In the genomic region with DNA sequence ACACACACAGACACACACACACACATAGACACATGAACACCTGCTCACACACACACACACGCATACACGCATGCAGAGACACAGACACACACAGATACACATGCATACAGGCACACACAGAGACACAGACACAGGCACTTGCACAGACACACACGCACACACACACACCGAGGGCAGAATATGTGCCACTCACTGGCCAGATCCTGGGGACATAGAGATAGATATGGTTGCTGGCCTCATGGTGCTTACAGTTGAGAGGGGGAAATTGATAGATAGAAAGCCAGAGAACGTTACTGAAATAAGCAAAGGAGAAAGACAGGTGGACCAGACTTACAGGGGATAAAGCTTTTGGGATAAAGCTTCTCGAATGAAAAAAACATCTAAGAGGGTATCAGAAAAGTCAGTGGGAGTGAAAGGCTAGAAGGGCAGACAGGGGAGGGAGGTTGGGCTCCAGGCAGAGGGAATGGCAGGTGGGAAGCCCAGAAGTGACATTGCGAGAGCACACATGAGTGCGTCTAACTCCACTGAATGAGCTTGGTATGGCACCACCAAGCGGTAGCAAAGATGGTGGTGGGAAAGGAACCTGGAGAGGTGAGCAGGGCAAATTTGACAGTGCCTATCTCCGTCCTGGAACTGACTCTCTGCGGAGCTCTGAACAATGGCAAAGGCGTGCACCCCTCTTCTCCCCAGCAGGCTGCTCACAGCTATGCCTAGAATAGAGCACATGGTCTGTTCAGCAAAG, we compare ENCODE assay signal across 11 cellular contexts.
DNase-seq lines count a peak whose midpoint lies in the region; ATAC-seq and TF ChIP-seq lines count a peak whose summit lies in the region.
"Had no signal": no experiment of that assay in that cellular context is flagged by ENCODE, and none has a peak within 500 bp of the region (broad histone marks: within the 10 kb centered on the region; RNA-seq: fewer than 3 reads in every experiment).

No MANE protein-coding gene starts in this region.

- H3K4me1 ChIP-seq in MM.1S (ENCODE audit: low read length) = no peaks in the 10 kb centered on the region

- H3K27ac ChIP-seq in MM.1S (ENCODE audit: low read length) = no peak overlapping the region

- peaks cover 2% of the 10 kb centered on the region for H3K4me1 Mint-ChIP-seq in activated naive CD8-positive, alpha-beta T cell treated with anti-CD3 and anti-CD28 coated beads, Interleukin-2, amount 10 ng/mL, durations not matched to agents 7 days and 5 days
- no peaks in the 10 kb centered on the region for H3K4me1 Mint-ChIP-seq in activated naive CD8-positive, alpha-beta T cell treated with anti-CD3 and anti-CD28 coated beads for 36 hours
- no peaks in the 10 kb centered on the region for H3K4me1 Mint-ChIP-seq in stimulated activated effector memory CD8-positive, alpha-beta T cell treated with anti-CD3 and anti-CD28 coated beads, Interleukin-12 subunit alpha, Interleukin-12 subunit beta, amount 100 ng/mL, for 72 hours

- H3K4me3 ChIP-seq in MM.1S (ENCODE audit: low read length) = no peak overlapping the region

- no peaks in the 10 kb centered on the region for H3F3A ChIP-seq in MM.1S (ENCODE audit: insufficient read depth, low read length)

- H3K27me3 ChIP-seq in MM.1S (replicated peaks; ENCODE audit: insufficient read depth, low read length) = no peaks in the 10 kb centered on the region

- H3K27ac Mint-ChIP-seq in activated naive CD8-positive, alpha-beta T cell treated with anti-CD3 and anti-CD28 coated beads, Interleukin-2, amount 10 ng/mL, durations not matched to agents 7 days and 5 days = no peak overlapping the region
- H3K27ac Mint-ChIP-seq in activated naive CD8-positive, alpha-beta T cell treated with anti-CD3 and anti-CD28 coated beads for 36 hours = no peak overlapping the region
- no peak overlapping the region for H3K27ac Mint-ChIP-seq in stimulated activated effector memory CD8-positive, alpha-beta T cell treated with anti-CD3 and anti-CD28 coated beads, Interleukin-12 subunit alpha, Interleukin-12 subunit beta, amount 100 ng/mL, for 72 hours
- H3K27ac Mint-ChIP-seq: activated T-cell treated with anti-CD3 and anti-CD28 coated beads, Interleukin-2, amount 50 U/mL, for 24 hours; dendritic cell treated with granulocyte-macrophage colony-stimulating factor and Interleukin-4, amounts not matched to agents 40 ng/mL and 50 ng/mL, for 4 days had no signal

- no peaks in the 10 kb centered on the region for H3K36me3 ChIP-seq in MM.1S (replicated peaks; ENCODE audit: insufficient read depth, low read length)

- ATAC-seq in activated naive CD8-positive, alpha-beta T cell treated with anti-CD3 and anti-CD28 coated beads, Interleukin-2, amount 10 ng/mL, durations not matched to agents 7 days and 5 days (ENCODE audit: low read depth) = peak; percentile 54
- ATAC-seq in stimulated activated effector memory CD8-positive, alpha-beta T cell treated with anti-CD3 and anti-CD28 coated beads, Interleukin-12 subunit alpha, Interleukin-12 subunit beta, amount 100 ng/mL, for 72 hours = peak; percentile 43

- H3K9ac ChIP-seq in MM.1S (ENCODE audit: low read length) = no peak overlapping the region

- H3K9me3 ChIP-seq in MM.1S (replicated peaks; ENCODE audit: insufficient read depth, low read length) = no peaks in the 10 kb centered on the region

- H3K36me3 Mint-ChIP-seq in activated naive CD8-positive, alpha-beta T cell treated with anti-CD3 and anti-CD28 coated beads, Interleukin-2, amount 10 ng/mL, durations not matched to agents 7 days and 5 days = no peaks in the 10 kb centered on the region
- H3K36me3 Mint-ChIP-seq in activated naive CD8-positive, alpha-beta T cell treated with anti-CD3 and anti-CD28 coated beads for 36 hours = no peaks in the 10 kb centered on the region
- H3K36me3 Mint-ChIP-seq in stimulated activated effector memory CD8-positive, alpha-beta T cell treated with anti-CD3 and anti-CD28 coated beads, Interleukin-12 subunit alpha, Interleukin-12 subunit beta, amount 100 ng/mL, for 72 hours = no peaks in the 10 kb centered on the region

- H3K4me3 Mint-ChIP-seq in activated naive CD8-positive, alpha-beta T cell treated with anti-CD3 and anti-CD28 coated beads, Interleukin-2, amount 10 ng/mL, durations not matched to agents 7 days and 5 days = no peak overlapping the region
- no peak overlapping the region for H3K4me3 Mint-ChIP-seq in activated naive CD8-positive, alpha-beta T cell treated with anti-CD3 and anti-CD28 coated beads for 36 hours
- no peak overlapping the region for H3K4me3 Mint-ChIP-seq in stimulated activated effector memory CD8-positive, alpha-beta T cell treated with anti-CD3 and anti-CD28 coated beads, Interleukin-12 subunit alpha, Interleukin-12 subunit beta, amount 100 ng/mL, for 72 hours
- H3K4me3 Mint-ChIP-seq: activated T-cell treated with anti-CD3 and anti-CD28 coated beads, Interleukin-2, amount 50 U/mL, for 24 hours; dendritic cell treated with granulocyte-macrophage colony-stimulating factor and Interleukin-4, amounts not matched to agents 40 ng/mL and 50 ng/mL, for 4 days had no signal

- TF ChIP-seq CTCF in LNCAP (IDR thresholded peaks at IDR 0.05) (peak; percentile 48), MM.1S (IDR thresholded peaks at IDR 0.05; ENCODE audit: low read length) (no peak)

- no peak for DNase-seq in activated naive CD8-positive, alpha-beta T cell treated with anti-CD3 and anti-CD28 coated beads, Interleukin-2, amount 10 ng/mL, durations not matched to agents 7 days and 5 days
- no peak for DNase-seq in activated naive CD8-positive, alpha-beta T cell treated with anti-CD3 and anti-CD28 coated beads for 36 hours
- DNase-seq in germinal center (ENCODE audit: low spot score) = peak; percentile 12
- DNase-seq in stimulated activated effector memory CD8-positive, alpha-beta T cell treated with anti-CD3 and anti-CD28 coated beads, Interleukin-12 subunit alpha, Interleukin-12 subunit beta, amount 100 ng/mL, for 72 hours (ENCODE audit: low spot score in 2 of 2) = no peak
- no peak for DNase-seq in COLO829 (ENCODE audit: low spot score)
- no peak for DNase-seq in MM.1S
- DNase-seq in NCI-H1436 treated with DMSO at 0.1 percent for 48 hours (lab: John Stamatoyannopoulos, UW) = no peak
- DNase-seq: activated T-cell treated with anti-CD3 and anti-CD28 coated beads, Interleukin-2, amount 50 U/mL, for 24 hours; occipital lobe had no signal

- H3K9me2 ChIP-seq in MM.1S (replicated peaks; ENCODE audit: insufficient read depth, low read length) = no peaks in the 10 kb centered on the region

- POLR2A ChIA-PET in activated naive CD8-positive, alpha-beta T cell treated with anti-CD3 and anti-CD28 coated beads, Interleukin-2, amount 10 ng/mL, durations not matched to agents 7 days and 5 days (lab: Charles Lee) = no interaction called here

- H2AFZ ChIP-seq in MM.1S (ENCODE audit: low read length) = no peak overlapping the region

- no peaks in the 10 kb centered on the region for H4K20me1 ChIP-seq in MM.1S (ENCODE audit: insufficient read depth, low read length)

- peaks cover 1% of the 10 kb centered on the region for H3K9me3 Mint-ChIP-seq in activated naive CD8-positive, alpha-beta T cell treated with anti-CD3 and anti-CD28 coated beads, Interleukin-2, amount 10 ng/mL, durations not matched to agents 7 days and 5 days
- H3K9me3 Mint-ChIP-seq in activated naive CD8-positive, alpha-beta T cell treated with anti-CD3 and anti-CD28 coated beads for 36 hours = no peaks in the 10 kb centered on the region
- no peaks in the 10 kb centered on the region for H3K9me3 Mint-ChIP-seq in stimulated activated effector memory CD8-positive, alpha-beta T cell treated with anti-CD3 and anti-CD28 coated beads, Interleukin-12 subunit alpha, Interleukin-12 subunit beta, amount 100 ng/mL, for 72 hours
- H3K9me3 Mint-ChIP-seq: activated T-cell treated with anti-CD3 and anti-CD28 coated beads, Interleukin-2, amount 50 U/mL, for 24 hours had no signal

- no peaks in the 10 kb centered on the region for H3K27me3 Mint-ChIP-seq in activated naive CD8-positive, alpha-beta T cell treated with anti-CD3 and anti-CD28 coated beads, Interleukin-2, amount 10 ng/mL, durations not matched to agents 7 days and 5 days
- peaks cover 3% of the 10 kb centered on the region for H3K27me3 Mint-ChIP-seq in activated naive CD8-positive, alpha-beta T cell treated with anti-CD3 and anti-CD28 coated beads for 36 hours
- H3K27me3 Mint-ChIP-seq: activated T-cell treated with anti-CD3 and anti-CD28 coated beads, Interleukin-2, amount 50 U/mL, for 24 hours had no signal

- H3K4me2 ChIP-seq in MM.1S (ENCODE audit: low read depth, low read length) = no peak overlapping the region

- H3K79me2 ChIP-seq in MM.1S (ENCODE audit: low read length) = no peaks in the 10 kb centered on the region
